In genomic region chr16:18796377-18796776, GRCh38 we compare ENCODE assay signal across 19 cellular contexts.
"Had no signal": no experiment of that assay in that cellular context is flagged by ENCODE, and none has a peak within 500 bp of the region (broad histone marks: within the 10 kb centered on the region; RNA-seq: fewer than 3 reads in every experiment).

No MANE protein-coding gene starts in this region.

- H3K27ac ChIP-seq: lower lobe of right lung, ovary, testis had no signal

- H3K36me3 ChIP-seq: ovary had no signal

- H3K27ac Mint-ChIP-seq: stimulated activated memory B cell treated with anti-CD40 and anti-IgM and Interleukin-4, amounts not matched to agents 10 μg/mL and 1 μg/mL and 100 μg/mL, for 72 hours; type B pancreatic cell had no signal

- H3K4me3 ChIP-seq: lower lobe of right lung, ovary, testis had no signal

- H3K9me3 Mint-ChIP-seq: stimulated activated memory B cell treated with anti-CD40 and anti-IgM and Interleukin-4, amounts not matched to agents 10 μg/mL and 1 μg/mL and 100 μg/mL, for 72 hours; type B pancreatic cell had no signal

- DNase-seq: activated CD4-positive, alpha-beta T cell treated with anti-CD3 and anti-CD28 coated beads, Interleukin-2, amount 50 U/mL, for 1 hour; activated effector memory CD4-positive, alpha-beta T cell treated with Interleukin-2 at 50 U/mL for 16 hours; activated naive CD4-positive, alpha-beta T cell treated with anti-CD3 and anti-CD28 coated beads, Interleukin-2, amount 50 U/mL, for 16 hours; amygdala; caudate nucleus; erythroblast; foreskin melanocyte; glutamatergic neuron; hypothalamus; lower lobe of right lung; naive thymus-derived CD8-positive, alpha-beta T cell; ovary; stimulated activated CD4-positive, alpha-beta T cell treated with anti-CD3 and anti-CD28 coated beads, Interleukin-4, amount 100 ng/mL, for 4 hours; SW 1271; T-helper 9 cell; testis had no signal

- H3K4me3 Mint-ChIP-seq: naive thymus-derived CD8-positive, alpha-beta T cell; stimulated activated memory B cell treated with anti-CD40 and anti-IgM and Interleukin-4, amounts not matched to agents 10 μg/mL and 1 μg/mL and 100 μg/mL, for 72 hours; type B pancreatic cell had no signal

- ATAC-seq: lower lobe of right lung; naive thymus-derived CD8-positive, alpha-beta T cell; sciatic nerve; stimulated activated memory B cell treated with anti-CD40 and anti-IgM and Interleukin-4, amounts not matched to agents 10 μg/mL and 1 μg/mL and 100 μg/mL, for 72 hours had no signal

- H3K9me3 ChIP-seq: lower lobe of right lung, ovary, testis had no signal

- H3K27me3 Mint-ChIP-seq: naive thymus-derived CD8-positive, alpha-beta T cell; stimulated activated memory B cell treated with anti-CD40 and anti-IgM and Interleukin-4, amounts not matched to agents 10 μg/mL and 1 μg/mL and 100 μg/mL, for 72 hours had no signal
